18 cellular contexts compared by ENCODE assay signal in the genomic region with DNA sequence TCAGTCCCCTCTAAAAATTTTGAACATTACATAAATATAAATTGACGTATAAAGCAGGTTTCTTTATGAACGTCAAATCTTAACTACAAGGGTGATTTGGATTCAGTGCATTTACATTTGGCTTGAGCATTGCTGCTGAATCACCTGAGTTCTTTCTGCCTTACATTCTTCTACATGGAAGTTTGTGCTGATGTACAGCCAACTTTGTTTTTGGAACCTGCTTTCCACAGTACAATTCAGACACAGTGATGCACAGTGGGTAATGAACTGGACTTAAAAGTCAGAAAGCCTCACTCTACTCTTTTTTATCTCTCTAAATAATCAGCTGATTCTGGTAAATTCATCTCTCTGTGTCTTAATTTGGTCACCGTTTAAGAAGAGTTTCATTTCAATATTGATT. TPM values are rescaled to one million over a fixed set of nuclear protein-coding genes. Genes with fewer than 3 reads are reported as not detected.
DNase-seq lines count a peak whose midpoint lies in the region; ATAC-seq and TF ChIP-seq lines count a peak whose summit lies in the region.
"Had no signal": no experiment of that assay in that cellular context is flagged by ENCODE, and none has a peak within 500 bp of the region (broad histone marks: within the 10 kb centered on the region; RNA-seq: fewer than 3 reads in every experiment).

No MANE protein-coding gene starts in this region.

- TF ChIP-seq POLR2A in esophagus muscularis mucosa (IDR thresholded peaks at IDR 0.05; ENCODE audit: low read depth) = no peak

- TF ChIP-seq CTCF in esophagus muscularis mucosa (IDR thresholded peaks at IDR 0.05) = no peak
- TF ChIP-seq CTCF in thoracic aorta (IDR thresholded peaks at IDR 0.05) = no peak

- 63% methylated on average over 3 of the region's 3 CpGs for WGBS in esophagus muscularis mucosa

- H3K9me3 ChIP-seq in esophagus muscularis mucosa (peaks cover 0 to 26% (median 13%) of the 10 kb centered on the region in 4 donors), thoracic aorta (no peaks in the 10 kb centered on the region)
- H3K9me3 ChIP-seq: A549, Caco-2 had no signal

- H3K36me3 ChIP-seq in esophagus muscularis mucosa = no peaks in the 10 kb centered on the region
- H3K36me3 ChIP-seq in thoracic aorta = no peaks in the 10 kb centered on the region

- peak; percentile 30 for ATAC-seq in Right ventricle myocardium inferior
- ATAC-seq in left cardiac atrium = no peak
- peak; percentile 58 for ATAC-seq in left ventricle myocardium superior
- ATAC-seq in thoracic aorta (ENCODE audit: insufficient number of reproducible peaks, low FRiP score, low read depth) = no peak
- ATAC-seq: A549 had no signal

- H3K4me1 ChIP-seq in esophagus muscularis mucosa (peaks cover 14 to 34% (median 29%) of the 10 kb centered on the region in 4 donors), thoracic aorta (ENCODE audit: control insufficient read depth in 1 of 2, low read depth in 2 of 2) (peaks cover 39 to 57% of the 10 kb centered on the region in 2 donors)
- H3K4me1 ChIP-seq: A549, Caco-2 had no signal

- H3K4me3 ChIP-seq in esophagus muscularis mucosa (no peak overlapping the region), thoracic aorta (no peak overlapping the region)
- H3K4me3 ChIP-seq: A549 had no signal

- DNase-seq in Right ventricle myocardium inferior (ENCODE audit: missing footprints) = no peak
- DNase-seq in left cardiac atrium = no peak
- no peak for DNase-seq in esophagus muscularis mucosa (ENCODE audit: extremely low spot score)
- no peak for DNase-seq in left ventricle myocardium superior
- DNase-seq in thoracic aorta (ENCODE audit: low spot score) = no peak
- no peak for DNase-seq in D341Med (ENCODE audit: low spot score)
- DNase-seq in GOT3 (lab: John Stamatoyannopoulos, UW) = no peak
- DNase-seq in activated T-cell treated with anti-CD3 and anti-CD28 coated beads, Interleukin-2, amount 50 U/mL, for 1 hour = no peak
- DNase-seq: AML-193; Caco-2; CD4-positive, alpha-beta T cell; DMS153; DMS79; GDM1; H9 had no signal

- H3K27me3 ChIP-seq in esophagus muscularis mucosa = no peaks in the 10 kb centered on the region
- H3K27me3 ChIP-seq in thoracic aorta (replicated peaks; ENCODE audit: insufficient read depth) = no peaks in the 10 kb centered on the region

- peak overlapping the region in 3 of 4 donors; percentile 1 to 30 (median 14) for H3K27ac ChIP-seq in esophagus muscularis mucosa (replicated peaks in 1 of 4)
- peak overlapping the region; percentile 29 to 63 for H3K27ac ChIP-seq in thoracic aorta
- H3K27ac ChIP-seq: 22Rv1, A549, C4-2B had no signal

- no peak for TF ChIP-seq EP300 in esophagus muscularis mucosa (IDR thresholded peaks at IDR 0.05)

- intact Hi-C loops in Right ventricle myocardium inferior (cut with DNase I) = no loop called here
- intact Hi-C loops in left cardiac atrium (cut with DNase I) = no loop called here
- intact Hi-C loops in esophagus muscularis mucosa (cut with DNase I) = no loop called here
- intact Hi-C loops in left ventricle myocardium superior (cut with micrococcal nuclease) = no loop called here

RNA-seq across cellular contexts. Expression of a gene that starts 47.6 kb away (rescaled TPM):
- 273 TPM for total RNA-seq in Right ventricle myocardium inferior
- total RNA-seq in left cardiac atrium = 100 to 1,000 TPM; 112 to 152 TPM
- total RNA-seq in esophagus muscularis mucosa = 10 to 100 TPM; 28.7 to 79.1 (median 36.3) TPM
- 254 TPM for total RNA-seq in left ventricle myocardium superior
- total RNA-seq in thoracic aorta = 100 to 1,000 TPM; 126 to 289 TPM
- total RNA-seq: Caco-2; CD4-positive, alpha-beta T cell had no signal

Comparison
In these comparisons a context has a peak if more than half of its experiments do, and no peak if none do; other contexts are left out.
1. ATAC-seq: peak in Right ventricle myocardium inferior (single experiment) and left ventricle myocardium superior (single experiment); none in left cardiac atrium (0 of 2) and thoracic aorta (single experiment).